In the genomic region with DNA sequence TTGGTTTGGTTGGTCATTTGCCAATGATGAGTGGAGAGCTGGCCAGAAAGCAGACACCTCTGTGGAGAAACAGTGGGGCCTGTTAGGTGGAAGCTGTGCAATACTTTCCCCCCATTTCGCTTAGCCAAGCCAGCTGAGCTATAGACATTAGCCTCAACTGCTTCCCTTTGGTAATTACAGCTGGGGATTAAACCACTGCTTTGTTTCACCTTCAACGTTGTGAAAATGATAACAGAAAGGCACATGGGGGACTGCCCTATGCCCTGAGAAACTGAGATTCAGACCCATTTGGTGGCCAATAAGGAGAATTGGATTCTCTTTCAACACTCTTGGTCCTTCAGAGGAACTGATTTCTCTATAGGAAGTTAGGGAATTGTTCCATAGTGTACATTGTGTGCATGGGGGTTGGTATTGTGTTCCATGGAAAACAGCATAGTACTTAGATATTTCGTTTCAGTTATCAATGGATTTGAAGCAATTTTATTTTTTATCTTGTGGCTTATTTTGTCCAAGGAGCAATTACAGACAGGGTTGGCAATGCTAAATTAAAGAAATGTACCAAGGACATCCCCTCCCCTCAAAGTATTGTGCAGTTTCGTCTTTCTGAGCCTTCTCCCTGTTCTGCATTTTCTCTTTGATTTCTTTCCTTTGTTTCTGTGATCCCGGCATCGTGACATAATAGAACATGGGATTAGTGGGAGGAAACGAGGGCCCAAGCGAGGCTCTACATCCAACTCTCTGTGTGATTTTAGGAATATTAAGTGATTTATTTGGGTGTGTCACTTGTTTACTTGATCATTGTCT, we compare ENCODE assay signal across 18 cellular contexts.
A peak's percentile ranks its signal among the peaks of the same experiment; 100 is the strongest.
DNase-seq lines count a peak whose midpoint lies in the region; ATAC-seq, FAIRE-seq and TF ChIP-seq lines count a peak whose summit lies in the region.
"Had no signal": no experiment of that assay in that cellular context is flagged by ENCODE, and none has a peak within 500 bp of the region (broad histone marks: within the 10 kb centered on the region; RNA-seq: fewer than 3 reads in every experiment).

No MANE protein-coding gene starts in this region.

- H3K27me3 Mint-ChIP-seq in GM23338 (ENCODE audit: insufficient read depth, low read depth, poor library complexity) (peaks cover 3% of the 10 kb centered on the region), astrocyte (ENCODE audit: low read depth, unreplicated experiment) (no peaks in the 10 kb centered on the region), neural crest cell (ENCODE audit: low read depth) (no peaks in the 10 kb centered on the region)
- H3K27me3 Mint-ChIP-seq: B cell; CD4-positive, alpha-beta T cell had no signal

- 91% methylated on average over 8 of the region's 8 CpGs for WGBS in smooth muscle cell (ENCODE audit: low lambda C conversion rate)
- WGBS in transverse colon (ENCODE audit: low coverage in 1 of 2), 2 donors, result 86 to 89% methylated on average over 7 to 8 of the region's 8 CpGs

- no peak for FAIRE-seq in astrocyte (lab: Jason Lieb, UNC)
- FAIRE-seq: A204.1, G401.6, GM12892, GM19239, HTR-8/SVneo had no signal

- no peak overlapping the region for H3K9ac ChIP-seq in astrocyte (ENCODE audit: low read length)
- no peak overlapping the region for H3K9ac ChIP-seq in smooth muscle cell (ENCODE audit: low read depth)

- H3K4me1 ChIP-seq in GM23338 (ENCODE audit: insufficient read depth) (no peaks in the 10 kb centered on the region), astrocyte (ENCODE audit: insufficient read depth, low read length) (no peaks in the 10 kb centered on the region), smooth muscle cell (ENCODE audit: low read depth) (peaks cover 9% of the 10 kb centered on the region), transverse colon (peaks cover 0 to 3% (median 0%) of the 10 kb centered on the region in 4 donors)

- H3K4me1 Mint-ChIP-seq in GM23338 (peaks cover 4% of the 10 kb centered on the region; the same call in 2 of the 3 replicates), astrocyte (ENCODE audit: low read depth, unreplicated experiment) (peaks cover 15% of the 10 kb centered on the region), neural crest cell (peaks cover 16% of the 10 kb centered on the region)
- H3K4me1 Mint-ChIP-seq: B cell had no signal

- no peak for TF ChIP-seq POLR2A in transverse colon (IDR thresholded peaks at IDR 0.05)

- H3K27ac Mint-ChIP-seq in GM23338 (no peak overlapping the region), astrocyte (ENCODE audit: unreplicated experiment) (peak overlapping the region; percentile 26), neural crest cell (ENCODE audit: unreplicated experiment) (peak overlapping the region; percentile 21)
- H3K27ac Mint-ChIP-seq: B cell; CD4-positive, alpha-beta T cell; HFFc6 had no signal

- no peak for TF ChIP-seq EP300 in transverse colon (IDR thresholded peaks at IDR 0.05; ENCODE audit: low read depth)

- H3K9me3 ChIP-seq in astrocyte (ENCODE audit: insufficient read depth, low read depth, low read length) (no peaks in the 10 kb centered on the region), smooth muscle cell (replicated peaks; ENCODE audit: low read depth) (no peaks in the 10 kb centered on the region), transverse colon (no peaks in the 10 kb centered on the region)

- intact Hi-C loops in transverse colon (cut with DNase I; ENCODE audit: low total_unique reads), result no loop called here

- 0 out of 2 replicates have a peak overlapping the region, but pooled peaks have one; percentile 13 for H3K27ac ChIP-seq in GM23338 (ENCODE audit: low read depth)
- no peak overlapping the region for H3K27ac ChIP-seq in astrocyte (ENCODE audit: low read depth, low read length)
- peak overlapping the region; percentile 22 for H3K27ac ChIP-seq in smooth muscle cell (ENCODE audit: low read depth)
- H3K27ac ChIP-seq in transverse colon, result no peak overlapping the region

- H3F3A ChIP-seq in GM23338 (replicated peaks; ENCODE audit: low read depth) (no peaks in the 10 kb centered on the region), smooth muscle cell (ENCODE audit: low read depth) (peaks cover 30% of the 10 kb centered on the region)

- TF ChIP-seq CTCF in GM23338 (conservative IDR thresholded peaks at IDR 0.05; ENCODE audit: low read depth in 2 of 2), result no peak
- no peak for TF ChIP-seq CTCF in astrocyte (IDR thresholded peaks at IDR 0.05; ENCODE audit: insufficient read depth, low read depth, low read length)
- no peak for TF ChIP-seq CTCF in neural crest cell (conservative IDR thresholded peaks at IDR 0.05)
- TF ChIP-seq CTCF in smooth muscle cell (IDR thresholded peaks at IDR 0.05; ENCODE audit: borderline replicate concordance, insufficient read depth, poor library complexity, severe bottlenecking), result no peak
- TF ChIP-seq CTCF in transverse colon (IDR thresholded peaks at IDR 0.05), result no peak

- H3K4me2 ChIP-seq in GM23338, result no peak overlapping the region
- no peak overlapping the region for H3K4me2 ChIP-seq in astrocyte (ENCODE audit: low read length)
- no peak overlapping the region for H3K4me2 ChIP-seq in smooth muscle cell

- no peak for ATAC-seq in GM23338
- no peak for ATAC-seq in HG03095 (IDR thresholded peaks at IDR 0.05; ENCODE audit: unreplicated experiment)

- H2AFZ ChIP-seq in GM23338 (no peak overlapping the region), astrocyte (ENCODE audit: low read depth, low read length) (no peak overlapping the region), smooth muscle cell (ENCODE audit: low read depth) (no peak overlapping the region)

- H3K79me2 ChIP-seq in GM23338 (replicated peaks; ENCODE audit: insufficient read depth) (peaks cover 36% of the 10 kb centered on the region), astrocyte (ENCODE audit: insufficient read depth, low read length) (peaks cover 83% of the 10 kb centered on the region), smooth muscle cell (ENCODE audit: low read depth) (peaks cover 99% of the 10 kb centered on the region)

- H3K27me3 ChIP-seq in GM23338 (ENCODE audit: insufficient read depth) (no peaks in the 10 kb centered on the region), astrocyte (ENCODE audit: insufficient read depth, low read length) (no peaks in the 10 kb centered on the region), smooth muscle cell (ENCODE audit: low read depth) (no peaks in the 10 kb centered on the region), transverse colon (no peaks in the 10 kb centered on the region)

- H3K36me3 ChIP-seq in GM23338 (ENCODE audit: insufficient read depth) (no peaks in the 10 kb centered on the region), astrocyte (ENCODE audit: insufficient read depth, low read length) (peaks cover 14% of the 10 kb centered on the region), smooth muscle cell (ENCODE audit: low read depth) (peaks cover 4% of the 10 kb centered on the region), transverse colon (no peaks in the 10 kb centered on the region)

- in situ Hi-C loops in transverse colon (cut with MboI; ENCODE audit: low pct_ligation_motif_present in 1 of 4, low pct_unique_long_range_greater_than_20kb in 1 of 4, low sequenced_read_pairs in 3 of 4), result no loop called here

- no peaks in the 10 kb centered on the region for H3K9me3 Mint-ChIP-seq in GM23338
- H3K9me3 Mint-ChIP-seq in astrocyte (ENCODE audit: unreplicated experiment), result no peaks in the 10 kb centered on the region
- no peaks in the 10 kb centered on the region for H3K9me3 Mint-ChIP-seq in neural crest cell
- H3K9me3 Mint-ChIP-seq: CD4-positive, alpha-beta T cell; HFFc6 had no signal

- no peaks in the 10 kb centered on the region for H4K20me1 ChIP-seq in GM23338 (replicated peaks; ENCODE audit: insufficient read depth)
- H4K20me1 ChIP-seq in astrocyte (ENCODE audit: insufficient read depth, low read length), result peaks cover 75% of the 10 kb centered on the region
- H4K20me1 ChIP-seq in smooth muscle cell (ENCODE audit: low read depth), result peaks cover 100% of the 10 kb centered on the region

- DNase-seq in GM23338 (ENCODE audit: low spot score) (no peak), astrocyte (ENCODE audit: low read depth) (no peak), neural crest cell (ENCODE audit: low read depth, low spot score) (no peak), smooth muscle cell (lab: John Stamatoyannopoulos, UW; ENCODE audit: unreplicated experiment) (no peak), SIG-M5 treated with dmso at 0.1 percent for 504 hours (lab: John Stamatoyannopoulos, UW; ENCODE audit: unreplicated experiment) (no peak), transverse colon (no peak)
- DNase-seq: C1 segment of cervical spinal cord; CD4-positive, alpha-beta T cell; DMS79; HCEC 1CT; HFFc6 had no signal

- H3K9me2 ChIP-seq in GM23338 (ENCODE audit: insufficient read depth), result no peaks in the 10 kb centered on the region

- H3K4me3 ChIP-seq in GM23338 (no peak overlapping the region), astrocyte (ENCODE audit: insufficient read depth, low read depth, low read length) (no peak overlapping the region), smooth muscle cell (no peak overlapping the region), transverse colon (no peak overlapping the region)

- no peak overlapping the region for H3K4me3 Mint-ChIP-seq in GM23338
- no peak overlapping the region for H3K4me3 Mint-ChIP-seq in astrocyte (ENCODE audit: unreplicated experiment)
- no peak overlapping the region for H3K4me3 Mint-ChIP-seq in neural crest cell
- H3K4me3 Mint-ChIP-seq: B cell; CD4-positive, alpha-beta T cell; HFFc6 had no signal

- H3K36me3 Mint-ChIP-seq in GM23338 (ENCODE audit: low read depth), result peaks cover 11% of the 10 kb centered on the region; the same call in 2 of the 3 replicates
- H3K36me3 Mint-ChIP-seq in astrocyte (ENCODE audit: low read depth, unreplicated experiment), result peaks cover 13% of the 10 kb centered on the region
- H3K36me3 Mint-ChIP-seq in neural crest cell (ENCODE audit: low read depth), result peaks cover 21% of the 10 kb centered on the region

TF ChIP-seq in GM23338, 12 proteins besides CTCF, POLR2A, EP300 and RAD21 (continues in another document):
- TF ChIP-seq ZNF331 (CRISPR knock-in tag; IDR thresholded peaks at IDR 0.05; ENCODE audit: low read depth), result no peak

Comparison
In these comparisons a context has a peak if more than half of its experiments do, and no peak if none do; other contexts are left out.
1. H3K27ac ChIP-seq: peak in GM23338 (single experiment) and smooth muscle cell (single experiment); none in astrocyte (single experiment) and transverse colon (0 of 4).